ENCODE assay signal across 14 cellular contexts in the genomic region with DNA sequence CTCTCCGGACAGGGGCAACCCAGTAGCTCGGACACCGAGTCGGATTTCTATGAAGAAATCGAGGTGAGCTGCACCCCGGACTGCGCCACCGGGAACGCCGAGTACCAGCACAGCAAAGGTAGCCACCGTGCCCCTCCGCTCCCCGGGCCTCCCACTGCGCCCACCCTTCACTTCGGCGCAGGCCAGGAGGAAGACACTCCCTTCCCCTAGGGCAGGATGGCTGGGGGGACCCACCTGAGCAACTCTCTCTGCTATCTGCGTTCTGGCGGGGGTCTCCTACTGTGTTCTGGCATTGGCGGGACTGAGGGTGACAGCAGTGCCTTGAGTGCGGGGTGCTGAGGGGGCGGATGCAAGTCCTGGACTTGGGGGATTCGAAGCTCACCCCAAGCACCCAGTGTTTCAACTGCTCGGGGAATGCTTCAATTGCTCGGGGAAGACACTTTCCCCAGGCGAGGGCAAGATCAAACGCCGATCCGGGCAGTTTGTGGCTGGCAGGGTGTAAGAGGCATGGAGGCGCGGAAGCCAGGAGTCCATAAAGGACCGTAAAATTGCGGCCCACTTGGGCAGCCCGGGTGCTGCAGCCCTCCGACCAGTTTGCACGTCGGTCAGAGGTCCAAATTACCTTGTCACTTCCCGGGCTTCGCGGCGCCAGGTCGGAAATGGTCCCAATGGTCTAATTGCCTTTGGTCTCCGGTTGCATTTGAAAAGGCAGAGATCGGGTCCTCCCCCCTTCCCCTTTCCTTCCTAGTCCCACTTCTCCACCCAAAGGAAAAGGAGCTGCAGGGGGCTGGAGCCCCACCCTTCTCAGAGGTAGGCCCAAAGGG. TPM values are rescaled to one million over a fixed set of nuclear protein-coding genes. Genes with fewer than 3 reads are reported as not detected.
DNase-seq lines count a peak whose midpoint lies in the region; ATAC-seq, FAIRE-seq and TF ChIP-seq lines count a peak whose summit lies in the region.
"Had no signal": no experiment of that assay in that cellular context is flagged by ENCODE, and none has a peak within 500 bp of the region (broad histone marks: within the 10 kb centered on the region; RNA-seq: fewer than 3 reads in every experiment).

No MANE protein-coding gene starts in this region.

- no peak for DNase-seq in left ventricle myocardium inferior
- no peak for DNase-seq in cardiac septum (ENCODE audit: low spot score)
- no peak for DNase-seq in activated T-helper 2 cell treated with anti-CD3 and anti-CD28 coated beads, Interferon-gamma antibody, Interleukin-2, Interleukin-4, amounts not matched to agents 10 μg/mL and 5 μg/mL and 100 μg/mL, durations not matched to agents 14 hours and 24 hours and 36 hours (ENCODE audit: low spot score)
- no peak for DNase-seq in naive thymus-derived CD8-positive, alpha-beta T cell
- DNase-seq in DMS114 treated with DMSO at 0.1 percent for 48 hours (lab: John Stamatoyannopoulos, UW; ENCODE audit: unreplicated experiment), result no peak
- no peak for DNase-seq in Peyer's patch
- no peak for DNase-seq in NOMO-1 treated with dmso at 0.1 percent for 144 hours (lab: John Stamatoyannopoulos, UW; ENCODE audit: unreplicated experiment)
- no peak for DNase-seq in GM19239 (ENCODE audit: insufficient read length, low spot score)
- DNase-seq: activated effector memory CD4-positive, alpha-beta T cell treated with anti-CD3 and anti-CD28 coated beads, Interleukin-2, amount 50 U/mL, for 16 hours; dermis blood vessel endothelial cell; mammary epithelial cell; stimulated activated CD8-positive, alpha-beta memory T cell treated with anti-CD3 and anti-CD28 coated beads, Interleukin-4, amount 100 ng/mL, for 48 hours had no signal

- no peak for TF ChIP-seq CTCF in left ventricle myocardium inferior (IDR thresholded peaks at IDR 0.05; ENCODE audit: borderline replicate concordance)
- TF ChIP-seq CTCF in Peyer's patch (IDR thresholded peaks at IDR 0.05), result no peak

- peaks cover 73% of the 10 kb centered on the region for H3K27me3 Mint-ChIP-seq in activated T-helper 2 cell treated with anti-CD3 and anti-CD28 coated beads, Interferon-gamma antibody, Interleukin-2, Interleukin-4, amounts not matched to agents 10 μg/mL and 5 μg/mL and 100 μg/mL, durations not matched to agents 14 hours and 24 hours and 36 hours (ENCODE audit: low read depth)
- H3K27me3 Mint-ChIP-seq in naive thymus-derived CD8-positive, alpha-beta T cell, result peaks cover 31 to 86% (median 65%) of the 10 kb centered on the region in 5 donors

- POLR2A ChIA-PET in naive thymus-derived CD8-positive, alpha-beta T cell (lab: Charles Lee), result no interaction called here

- peak overlapping the region; percentile 44 for H3K4me3 ChIP-seq in left ventricle myocardium inferior
- H3K4me3 ChIP-seq in Peyer's patch, result peak overlapping the region in 1 of 4 donors; percentile 19

- no peak overlapping the region for H3K27ac ChIP-seq in left ventricle myocardium inferior (replicated peaks)
- H3K27ac ChIP-seq in Peyer's patch, result no peak overlapping the region

- H3K4me3 Mint-ChIP-seq in activated T-helper 2 cell treated with anti-CD3 and anti-CD28 coated beads, Interferon-gamma antibody, Interleukin-2, Interleukin-4, amounts not matched to agents 10 μg/mL and 5 μg/mL and 100 μg/mL, durations not matched to agents 14 hours and 24 hours and 36 hours (ENCODE audit: low read depth), result no peak overlapping the region
- peak overlapping the region in 7 of 10 donors; percentile 6 to 67 (median 36) for H3K4me3 Mint-ChIP-seq in naive thymus-derived CD8-positive, alpha-beta T cell

- no peaks in the 10 kb centered on the region for H3K36me3 Mint-ChIP-seq in activated T-helper 2 cell treated with anti-CD3 and anti-CD28 coated beads, Interferon-gamma antibody, Interleukin-2, Interleukin-4, amounts not matched to agents 10 μg/mL and 5 μg/mL and 100 μg/mL, durations not matched to agents 14 hours and 24 hours and 36 hours (ENCODE audit: low read depth)
- peaks cover 0 to 2% (median 0%) of the 10 kb centered on the region in 3 donors for H3K36me3 Mint-ChIP-seq in naive thymus-derived CD8-positive, alpha-beta T cell

- H3K4me1 ChIP-seq in left ventricle myocardium inferior (peaks cover 51% of the 10 kb centered on the region), Peyer's patch (peaks cover 0 to 57% (median 11%) of the 10 kb centered on the region in 4 donors)

- H3K27ac Mint-ChIP-seq in activated T-helper 2 cell treated with anti-CD3 and anti-CD28 coated beads, Interferon-gamma antibody, Interleukin-2, Interleukin-4, amounts not matched to agents 10 μg/mL and 5 μg/mL and 100 μg/mL, durations not matched to agents 14 hours and 24 hours and 36 hours, result peak overlapping the region; percentile 35
- H3K27ac Mint-ChIP-seq in naive thymus-derived CD8-positive, alpha-beta T cell, result peak overlapping the region in 4 of 10 donors; percentile 47 to 81 (median 70)

- intact Hi-C loops in left ventricle myocardium inferior (cut with micrococcal nuclease), result no loop called here
- intact Hi-C loops in cardiac septum (cut with DNase I), result no loop called here
- intact Hi-C loops in activated T-helper 2 cell treated with anti-CD3 and anti-CD28 coated beads, Interferon-gamma antibody, Interleukin-2, Interleukin-4, amounts not matched to agents 10 μg/mL and 5 μg/mL and 100 μg/mL, durations not matched to agents 14 hours and 24 hours and 36 hours (cut with micrococcal nuclease), result loop anchor here (2.0 to 10.0 kb wide), 6 partner anchors 47 to 1711 kb away; a partner anchor contains a TSS

- peaks cover 100% of the 10 kb centered on the region for H3K27me3 ChIP-seq in left ventricle myocardium inferior (ENCODE audit: low read depth)
- H3K27me3 ChIP-seq in Peyer's patch, result peaks cover 4 to 90% of the 10 kb centered on the region in 2 donors

- TF ChIP-seq POLR2A in Peyer's patch (IDR thresholded peaks at IDR 0.05), result no peak

- no peak for ATAC-seq in naive thymus-derived CD8-positive, alpha-beta T cell

- H3K9me3 ChIP-seq in left ventricle myocardium inferior (replicated peaks), result no peaks in the 10 kb centered on the region
- no peaks in the 10 kb centered on the region for H3K9me3 ChIP-seq in Peyer's patch

- H3K4me1 Mint-ChIP-seq in activated T-helper 2 cell treated with anti-CD3 and anti-CD28 coated beads, Interferon-gamma antibody, Interleukin-2, Interleukin-4, amounts not matched to agents 10 μg/mL and 5 μg/mL and 100 μg/mL, durations not matched to agents 14 hours and 24 hours and 36 hours (ENCODE audit: low read depth), result peaks cover 1% of the 10 kb centered on the region
- peaks cover 13 to 53% (median 40%) of the 10 kb centered on the region in 4 donors for H3K4me1 Mint-ChIP-seq in naive thymus-derived CD8-positive, alpha-beta T cell

- no peaks in the 10 kb centered on the region for H3K9me3 Mint-ChIP-seq in activated T-helper 2 cell treated with anti-CD3 and anti-CD28 coated beads, Interferon-gamma antibody, Interleukin-2, Interleukin-4, amounts not matched to agents 10 μg/mL and 5 μg/mL and 100 μg/mL, durations not matched to agents 14 hours and 24 hours and 36 hours
- no peaks in the 10 kb centered on the region for H3K9me3 Mint-ChIP-seq in naive thymus-derived CD8-positive, alpha-beta T cell

- no peaks in the 10 kb centered on the region for H3K36me3 ChIP-seq in left ventricle myocardium inferior
- no peaks in the 10 kb centered on the region for H3K36me3 ChIP-seq in Peyer's patch

- FAIRE-seq in GM19239 (lab: Jason Lieb, UNC), result no peak
- FAIRE-seq: D721Med had no signal

RNA-seq across cellular contexts. Expression of a gene that starts 0.9 kb away (rescaled TPM):
- total RNA-seq in left ventricle myocardium inferior (not detected), cardiac septum (not detected), Peyer's patch (not detected)
- total RNA-seq in activated T-helper 2 cell treated with anti-CD3 and anti-CD28 coated beads, Interferon-gamma antibody, Interleukin-2, Interleukin-4, amounts not matched to agents 10 μg/mL and 5 μg/mL and 100 μg/mL, durations not matched to agents 14 hours and 24 hours and 36 hours, result not detected in 2 replicates
- not detected for total RNA-seq in naive thymus-derived CD8-positive, alpha-beta T cell
- polyA plus RNA-seq in naive thymus-derived CD8-positive, alpha-beta T cell, result not detected
- total RNA-seq: dermis blood vessel endothelial cell, HT1080, mammary epithelial cell had no signal
- polyA plus RNA-seq: mammary epithelial cell had no signal

RNA-seq across cellular contexts. Expression of a gene that starts 43.7 kb away (rescaled TPM):
- total RNA-seq in left ventricle myocardium inferior (not detected), cardiac septum (not detected), Peyer's patch (not detected)
- not detected in 2 replicates for total RNA-seq in activated T-helper 2 cell treated with anti-CD3 and anti-CD28 coated beads, Interferon-gamma antibody, Interleukin-2, Interleukin-4, amounts not matched to agents 10 μg/mL and 5 μg/mL and 100 μg/mL, durations not matched to agents 14 hours and 24 hours and 36 hours
- total RNA-seq in naive thymus-derived CD8-positive, alpha-beta T cell, result not detected
- not detected for polyA plus RNA-seq in naive thymus-derived CD8-positive, alpha-beta T cell
- total RNA-seq: mammary epithelial cell had no signal
- polyA plus RNA-seq: mammary epithelial cell had no signal

RNA-seq across cellular contexts. Expression of a gene that starts 58.5 kb away (rescaled TPM):
- total RNA-seq in left ventricle myocardium inferior, result not detected
- total RNA-seq in cardiac septum, result not detected
- total RNA-seq in activated T-helper 2 cell treated with anti-CD3 and anti-CD28 coated beads, Interferon-gamma antibody, Interleukin-2, Interleukin-4, amounts not matched to agents 10 μg/mL and 5 μg/mL and 100 μg/mL, durations not matched to agents 14 hours and 24 hours and 36 hours, result not detected in 2 replicates
- not detected for total RNA-seq in naive thymus-derived CD8-positive, alpha-beta T cell
- polyA plus RNA-seq in naive thymus-derived CD8-positive, alpha-beta T cell, result not detected
- total RNA-seq in Peyer's patch, result not detected
- total RNA-seq: HT1080 had no signal
